Comparison of ENCODE assay signal across 29 cellular contexts in genomic region chr11:120160436-120160835, GRCh38. TPM values are rescaled to one million over a fixed set of nuclear protein-coding genes. Genes with fewer than 3 reads are reported as not detected.
"Had no signal": no experiment of that assay in that cellular context is flagged by ENCODE, and none has a peak within 500 bp of the region (broad histone marks: within the 10 kb centered on the region; RNA-seq: fewer than 3 reads in every experiment).

No MANE protein-coding gene starts in this region.

- H3K36me3 Mint-ChIP-seq: neural progenitor cell; stimulated activated memory B cell treated with anti-CD40 and anti-IgM and Interleukin-4, amounts not matched to agents 10 μg/mL and 1 μg/mL and 100 μg/mL, for 72 hours; type B pancreatic cell had no signal

- H2AFZ ChIP-seq: neural progenitor cell, parathyroid adenoma had no signal

- ATAC-seq: naive thymus-derived CD4-positive, alpha-beta T cell; natural killer cell; psoas muscle; right cardiac atrium; right lobe of liver; stimulated activated memory B cell treated with anti-CD40 and anti-IgM and Interleukin-4, amounts not matched to agents 10 μg/mL and 1 μg/mL and 100 μg/mL, for 72 hours; stimulated activated naive CD8-positive, alpha-beta T cell treated with anti-CD3 and anti-CD28 coated beads, Interleukin-15, amount 100 ng/mL, for 72 hours; stimulated activated naive CD8-positive, alpha-beta T cell treated with anti-CD3 and anti-CD28 coated beads, Interleukin-15, Interleukin-2, amounts not matched to agents 100 U/mL and 50 U/mL, for 24 hours; upper lobe of right lung had no signal

- H3K36me3 ChIP-seq: neural progenitor cell, ovary, right lobe of liver, sigmoid colon, suprapubic skin, tibial artery, transverse colon, upper lobe of right lung, uterus had no signal

- DNase-seq: naive thymus-derived CD4-positive, alpha-beta T cell; natural killer cell; ovary; posterior cingulate gyrus; psoas muscle; right cardiac atrium; right lobe of liver; sigmoid colon; small intestine; stimulated activated CD4-positive, alpha-beta T cell treated with anti-CD3 and anti-CD28 coated beads, Interleukin-1b, Interleukin-23, amount 100 ng/mL, for 48 hours; stimulated activated CD4-positive, alpha-beta T cell treated with anti-CD3 and anti-CD28 coated beads, Interleukin-4, amount 100 ng/mL, for 1 hour; stimulated activated CD4-positive, alpha-beta T cell treated with anti-CD3 and anti-CD28 coated beads, Interleukin-4, amount 100 ng/mL, for 4 hours; stimulated activated CD8-positive, alpha-beta memory T cell treated with anti-CD3 and anti-CD28 coated beads, Interleukin-4, amount 100 ng/mL, for 48 hours; stimulated activated naive CD4-positive, alpha-beta T cell; stimulated activated naive CD8-positive, alpha-beta T cell treated with anti-CD3 and anti-CD28 coated beads, Interleukin-15, amount 100 ng/mL, for 72 hours; stimulated activated naive CD8-positive, alpha-beta T cell treated with anti-CD3 and anti-CD28 coated beads, Interleukin-15, Interleukin-2, amounts not matched to agents 100 U/mL and 50 U/mL, for 24 hours; substantia nigra; testis; tibial artery; transverse colon; upper lobe of right lung; uterus had no signal

- H3K79me2 ChIP-seq: parathyroid adenoma had no signal

- H3K4me2 ChIP-seq: neural progenitor cell had no signal

- H3K27ac ChIP-seq: neural progenitor cell, ovary, parathyroid adenoma, psoas muscle, right lobe of liver, sigmoid colon, suprapubic skin, testis, tibial artery, transverse colon, upper lobe of right lung, uterus had no signal

- FAIRE-seq: small intestine had no signal

- H3K27me3 ChIP-seq: ovary, right lobe of liver, sigmoid colon, suprapubic skin, testis, uterus had no signal

- H3K4me1 ChIP-seq: neural progenitor cell, parathyroid adenoma, psoas muscle, right lobe of liver, sigmoid colon, suprapubic skin, testis, tibial artery, transverse colon, upper lobe of right lung, uterus had no signal

- H3K9ac ChIP-seq: neural progenitor cell, parathyroid adenoma had no signal

- H3K27ac Mint-ChIP-seq: naive thymus-derived CD4-positive, alpha-beta T cell; natural killer cell; nephron; neural progenitor cell; progenitor cell of endocrine pancreas; stimulated activated memory B cell treated with anti-CD40 and anti-IgM and Interleukin-4, amounts not matched to agents 10 μg/mL and 1 μg/mL and 100 μg/mL, for 72 hours; stimulated activated naive CD8-positive, alpha-beta T cell treated with anti-CD3 and anti-CD28 coated beads, Interleukin-15, amount 100 ng/mL, for 72 hours; type B pancreatic cell had no signal

- H3K4me3 Mint-ChIP-seq: naive thymus-derived CD4-positive, alpha-beta T cell; natural killer cell; nephron; neural progenitor cell; stimulated activated memory B cell treated with anti-CD40 and anti-IgM and Interleukin-4, amounts not matched to agents 10 μg/mL and 1 μg/mL and 100 μg/mL, for 72 hours; stimulated activated naive CD8-positive, alpha-beta T cell treated with anti-CD3 and anti-CD28 coated beads, Interleukin-15, amount 100 ng/mL, for 72 hours; type B pancreatic cell had no signal

- H3K4me1 Mint-ChIP-seq: naive thymus-derived CD4-positive, alpha-beta T cell; natural killer cell; nephron; neural progenitor cell; stimulated activated memory B cell treated with anti-CD40 and anti-IgM and Interleukin-4, amounts not matched to agents 10 μg/mL and 1 μg/mL and 100 μg/mL, for 72 hours; stimulated activated naive CD8-positive, alpha-beta T cell treated with anti-CD3 and anti-CD28 coated beads, Interleukin-15, amount 100 ng/mL, for 72 hours had no signal

- H3K4me3 ChIP-seq: neural progenitor cell, ovary, psoas muscle, right lobe of liver, sigmoid colon, suprapubic skin, testis, tibial artery, transverse colon, upper lobe of right lung, uterus had no signal

- H3K9me3 ChIP-seq: ovary, right lobe of liver, testis, uterus had no signal

RNA-seq across cellular contexts. Expression of gene TRIM29, which starts 22.5 kb away (rescaled TPM):
- total RNA-seq: naive thymus-derived CD4-positive, alpha-beta T cell; natural killer cell; progenitor cell of endocrine pancreas had no signal
